Comparison of ENCODE assay signal across 18 cellular contexts in genomic region chr22:44109417-44109816, GRCh38.
"Had no signal": no experiment of that assay in that cellular context is flagged by ENCODE, and none has a peak within 500 bp of the region (broad histone marks: within the 10 kb centered on the region; RNA-seq: fewer than 3 reads in every experiment).

No MANE protein-coding gene starts in this region.

- H3K4me1 ChIP-seq: lower lobe of right lung, right lobe of liver, stomach had no signal

- ATAC-seq: activated naive CD4-positive, alpha-beta T cell treated with anti-CD3 and anti-CD28 coated beads, Interleukin-2, amount 50 U/mL, for 72 hours; activated T-cell treated with anti-CD3 and anti-CD28 coated beads, Interleukin-2, amount 50 U/mL, for 4 hours; lower lobe of right lung; naive thymus-derived CD8-positive, alpha-beta T cell had no signal

- H3K9me3 ChIP-seq: esophagus squamous epithelium, gastrocnemius medialis, lower lobe of right lung, right lobe of liver, stomach, thoracic aorta had no signal

- H3K4me3 ChIP-seq: dorsolateral prefrontal cortex, esophagus squamous epithelium, gastrocnemius medialis, hepatocyte, lower lobe of right lung, right lobe of liver, stomach, thoracic aorta had no signal

- H3K27ac ChIP-seq: dorsolateral prefrontal cortex, esophagus squamous epithelium, lower lobe of right lung, right lobe of liver, stomach, thoracic aorta had no signal

- FAIRE-seq: urothelium cell line had no signal

- DNase-seq: activated CD4-positive, alpha-beta memory T cell treated with anti-CD3 and anti-CD28 coated beads for 36 hours; activated CD4-positive, alpha-beta T cell treated with anti-CD3 and anti-CD28 coated beads for 1 hour; activated effector memory CD4-positive, alpha-beta T cell treated with anti-CD3 and anti-CD28 coated beads, Interleukin-2, amount 50 U/mL, for 16 hours; activated T-cell treated with anti-CD3 and anti-CD28 coated beads, Interleukin-2, amount 50 U/mL, for 4 hours; amygdala; esophagus squamous epithelium; gastrocnemius medialis; kidney glomerular epithelial cell; lower lobe of right lung; naive thymus-derived CD8-positive, alpha-beta T cell; stimulated activated CD4-positive, alpha-beta T cell treated with anti-CD3 and anti-CD28 coated beads, Interleukin-4, amount 100 ng/mL, for 24 hours; stomach had no signal

- H3K27me3 ChIP-seq: dorsolateral prefrontal cortex, esophagus squamous epithelium, gastrocnemius medialis, hepatocyte, right lobe of liver, stomach had no signal

- H3K4me2 ChIP-seq: hepatocyte had no signal

- H3K79me2 ChIP-seq: hepatocyte had no signal

- H2AFZ ChIP-seq: hepatocyte had no signal

- H3K36me3 ChIP-seq: right lobe of liver, thoracic aorta had no signal
